ENCODE assay signal across 8 cellular contexts in the genomic region with DNA sequence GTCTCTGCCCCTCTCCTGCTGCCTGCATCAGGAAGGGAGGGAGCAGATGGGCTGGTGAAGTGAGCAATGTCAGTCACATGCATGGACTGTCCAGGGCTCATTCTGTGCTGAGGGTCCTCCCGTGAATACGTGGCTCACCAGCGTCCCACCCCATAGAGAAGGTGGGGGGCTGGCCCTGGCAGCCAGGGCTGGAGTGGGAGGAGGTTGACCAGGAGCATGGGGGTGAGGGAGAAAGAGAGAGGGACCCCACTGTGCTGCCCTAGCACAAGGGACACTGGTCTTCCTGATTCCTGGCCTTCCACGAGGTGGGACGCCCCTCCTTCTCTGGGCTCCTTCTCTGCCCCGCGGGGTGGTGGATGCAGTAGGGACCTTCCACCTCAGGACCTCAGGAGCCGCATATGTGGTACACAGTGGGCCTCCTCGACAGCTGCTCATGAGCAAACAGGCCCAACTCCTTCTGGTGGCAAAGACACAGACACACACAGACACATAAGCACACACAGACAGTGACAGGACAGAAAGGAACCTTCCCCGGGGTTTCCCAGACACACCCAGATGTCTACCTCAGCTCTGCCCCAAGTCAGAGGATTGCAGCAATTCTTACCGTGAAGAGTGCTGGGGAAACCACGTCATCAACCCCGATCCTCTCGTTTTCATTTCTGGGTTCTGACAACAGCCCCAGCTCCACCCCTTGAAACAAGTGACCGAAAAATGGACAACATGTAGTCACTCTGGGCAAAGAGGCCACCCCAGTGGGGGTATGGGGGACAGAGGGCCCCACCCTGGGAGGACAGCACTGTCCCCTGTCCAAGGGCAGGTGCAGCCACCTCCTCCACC. TPM values are rescaled to one million over a fixed set of nuclear protein-coding genes. Genes with fewer than 3 reads are reported as not detected.
A peak's percentile ranks its signal among the peaks of the same experiment; 100 is the strongest.
DNase-seq lines count a peak whose midpoint lies in the region; ATAC-seq and TF ChIP-seq lines count a peak whose summit lies in the region.

No MANE protein-coding gene starts in this region.

- H3K9me3 ChIP-seq in CD4-positive, CD25-positive, alpha-beta regulatory T cell (ENCODE audit: control insufficient read depth in 2 of 2, low read length in 2 of 2): no peaks in the 10 kb centered on the region

- peaks cover 1% of the 10 kb centered on the region for H3K27me3 Mint-ChIP-seq in CD4-positive, CD25-positive, alpha-beta regulatory T cell

- no peak overlapping the region for H3K27ac ChIP-seq in CD4-positive, CD25-positive, alpha-beta regulatory T cell (ENCODE audit: insufficient read depth, low read length, poor library complexity, severe bottlenecking)

- TF ChIP-seq POLR2A in NB4 (IDR thresholded peaks at IDR 0.05; ENCODE audit: extremely low read depth, insufficient read length): no peak

- peaks cover 0 to 4% (median 2%) of the 10 kb centered on the region in 4 donors for H3K4me1 Mint-ChIP-seq in CD4-positive, CD25-positive, alpha-beta regulatory T cell

- peak; percentile 68 to 74 for ATAC-seq in CD4-positive, CD25-positive, alpha-beta regulatory T cell (ENCODE audit: low read depth in 2 of 2)
- peak; percentile 56 for ATAC-seq in GM21515 (IDR thresholded peaks at IDR 0.05; ENCODE audit: unreplicated experiment)
- peak; percentile 97 for ATAC-seq in activated naive CD4-positive, alpha-beta T cell treated with anti-CD3 and anti-CD28 coated beads, Interleukin-2, amount 50 U/mL, for 72 hours
- no peak for ATAC-seq in sciatic nerve

- no peak for TF ChIP-seq CTCF in NB4 (IDR thresholded peaks at IDR 0.05; ENCODE audit: low read depth, low read length)

- peaks cover 8% of the 10 kb centered on the region for H3K4me1 ChIP-seq in CD4-positive, CD25-positive, alpha-beta regulatory T cell (ENCODE audit: control insufficient read depth, insufficient read depth, low read length, poor library complexity, severe bottlenecking)

- DNase-seq in CD4-positive, CD25-positive, alpha-beta regulatory T cell: peak; percentile 7 to 82 (median 25)
- DNase-seq in NB4 (ENCODE audit: low read depth): peak; percentile 56
- peak; percentile 68 to 72 for DNase-seq in activated naive CD4-positive, alpha-beta T cell treated with anti-CD3 and anti-CD28 coated beads, Interleukin-2, amount 50 U/mL, for 72 hours (ENCODE audit: low spot score in 2 of 2)
- DNase-seq in stimulated activated CD4-positive, alpha-beta T cell treated with anti-CD3 and anti-CD28 coated beads, Interleukin-15, amount 100 ng/mL, for 24 hours: peak; percentile 87
- no peak for DNase-seq in sciatic nerve (ENCODE audit: low spot score)
- no peak for DNase-seq in SK-N-DZ (ENCODE audit: low spot score)
- no peak for DNase-seq in amygdala (lab: John Stamatoyannopoulos, UW)

- H3K4me3 Mint-ChIP-seq in CD4-positive, CD25-positive, alpha-beta regulatory T cell: no peak overlapping the region

- no peaks in the 10 kb centered on the region for H3K9me3 Mint-ChIP-seq in CD4-positive, CD25-positive, alpha-beta regulatory T cell
- H3K9me3 Mint-ChIP-seq in activated naive CD4-positive, alpha-beta T cell treated with anti-CD3 and anti-CD28 coated beads, Interleukin-2, amount 50 U/mL, for 72 hours: no peaks in the 10 kb centered on the region

- no peaks in the 10 kb centered on the region for H3K36me3 ChIP-seq in CD4-positive, CD25-positive, alpha-beta regulatory T cell (ENCODE audit: control insufficient read depth, insufficient read depth, low read length)

- peak overlapping the region in 2 of 3 donors; percentile 24 to 82 for H3K27ac Mint-ChIP-seq in CD4-positive, CD25-positive, alpha-beta regulatory T cell
- peak overlapping the region; percentile 68 to 94 for H3K27ac Mint-ChIP-seq in activated naive CD4-positive, alpha-beta T cell treated with anti-CD3 and anti-CD28 coated beads, Interleukin-2, amount 50 U/mL, for 72 hours

- intact Hi-C loops in sciatic nerve (cut with DNase I): no loop called here

- H3K27me3 ChIP-seq in CD4-positive, CD25-positive, alpha-beta regulatory T cell (ENCODE audit: control insufficient read depth, insufficient read depth, low read length): no peaks in the 10 kb centered on the region

- H3K36me3 Mint-ChIP-seq in CD4-positive, CD25-positive, alpha-beta regulatory T cell: no peaks in the 10 kb centered on the region
- H3K36me3 Mint-ChIP-seq in activated naive CD4-positive, alpha-beta T cell treated with anti-CD3 and anti-CD28 coated beads, Interleukin-2, amount 50 U/mL, for 72 hours: no peaks in the 10 kb centered on the region

- H3K4me3 ChIP-seq in CD4-positive, CD25-positive, alpha-beta regulatory T cell (ENCODE audit: low read depth, low read length): no peak overlapping the region
- no peak overlapping the region for H3K4me3 ChIP-seq in NB4 (ENCODE audit: low read depth, low read length)

RNA-seq across cellular contexts. Expression of a gene that starts 3.6 kb away (rescaled TPM):
- total RNA-seq in CD4-positive, CD25-positive, alpha-beta regulatory T cell: not detected
- under 1 TPM in 1 of 4 donors, not detected in 3; 0.29 TPM for polyA plus RNA-seq in CD4-positive, CD25-positive, alpha-beta regulatory T cell
- total RNA-seq in activated naive CD4-positive, alpha-beta T cell treated with anti-CD3 and anti-CD28 coated beads, Interleukin-2, amount 50 U/mL, for 72 hours: not detected
- total RNA-seq in sciatic nerve: 9.3 TPM
- polyA plus RNA-seq in SK-N-DZ (2014; cell fraction: cytosol; rRNA removed): not detected in 2 replicates
- not detected in 2 replicates for polyA plus RNA-seq in SK-N-DZ (2014; cell fraction: nucleus; rRNA removed)

RNA-seq across cellular contexts. Expression of a gene that starts 28.4 kb away (rescaled TPM):
- total RNA-seq in CD4-positive, CD25-positive, alpha-beta regulatory T cell: 2.1 TPM
- polyA plus RNA-seq in CD4-positive, CD25-positive, alpha-beta regulatory T cell: 1 to 10 TPM in 2 of 4 donors, under 1 TPM in 2; 0.17 to 1.4 (median 1.1) TPM
- 1 to 10 TPM; 6.4 to 9.6 TPM for total RNA-seq in activated naive CD4-positive, alpha-beta T cell treated with anti-CD3 and anti-CD28 coated beads, Interleukin-2, amount 50 U/mL, for 72 hours
- total RNA-seq in sciatic nerve: 2.2 TPM
- polyA plus RNA-seq in SK-N-DZ (2014; cell fraction: cytosol; rRNA removed): 0.08 and 0.81 TPM in 2 replicates
- not detected in 2 replicates for polyA plus RNA-seq in SK-N-DZ (2014; cell fraction: nucleus; rRNA removed)

Comparison
In these comparisons a context has a peak if more than half of its experiments do, and no peak if none do; other contexts are left out.
1. DNase-seq: peak in CD4-positive, CD25-positive, alpha-beta regulatory T cell (3 of 3), NB4 (single experiment), activated naive CD4-positive, alpha-beta T cell treated with anti-CD3 and anti-CD28 coated beads, Interleukin-2, amount 50 U/mL, for 72 hours (2 of 2) and stimulated activated CD4-positive, alpha-beta T cell treated with anti-CD3 and anti-CD28 coated beads, Interleukin-15, amount 100 ng/mL, for 24 hours (single experiment); none in sciatic nerve (single experiment), SK-N-DZ (single experiment) and amygdala (0 of 56).